Comparison of ENCODE assay signal across 8 cellular contexts in genomic region chr10:117496616-117497028, GRCh38. TPM values are rescaled to one million over a fixed set of nuclear protein-coding genes. Genes with fewer than 3 reads are reported as not detected.
DNase-seq lines count a peak whose midpoint lies in the region; TF ChIP-seq lines count a peak whose summit lies in the region.

No MANE protein-coding gene starts in this region.

- H3K36me3 ChIP-seq in Loucy (ENCODE audit: insufficient read depth, low read length): no peaks in the 10 kb centered on the region
- no peaks in the 10 kb centered on the region for H3K36me3 ChIP-seq in SJSA1
- H3K36me3 ChIP-seq in ovary: no peaks in the 10 kb centered on the region
- H3K36me3 ChIP-seq in tibial artery: no peaks in the 10 kb centered on the region

- H3K27me3 ChIP-seq in Loucy (ENCODE audit: insufficient read depth, low read length, poor library complexity, severe bottlenecking): no peaks in the 10 kb centered on the region
- peaks cover 18% of the 10 kb centered on the region for H3K27me3 ChIP-seq in SJSA1 (replicated peaks)
- no peaks in the 10 kb centered on the region for H3K27me3 ChIP-seq in ovary
- H3K27me3 ChIP-seq in tibial artery: no peaks in the 10 kb centered on the region

- no peaks in the 10 kb centered on the region for H3K79me2 ChIP-seq in Loucy (ENCODE audit: insufficient read depth, low read length)

- H3K4me1 ChIP-seq in Loucy (ENCODE audit: insufficient read depth, low read length, poor library complexity, severe bottlenecking) (no peaks in the 10 kb centered on the region), SJSA1 (replicated peaks) (no peaks in the 10 kb centered on the region), ovary (ENCODE audit: insufficient read depth) (peaks cover 2% of the 10 kb centered on the region), tibial artery (peaks cover 0 to 4% (median 2%) of the 10 kb centered on the region in 4 donors)

- TF ChIP-seq CTCF in Loucy (conservative IDR thresholded peaks at IDR 0.05; ENCODE audit: low read length): peak; percentile 99
- peak; percentile 83 to 90 (median 89) for TF ChIP-seq CTCF in ovary (IDR thresholded peaks at IDR 0.05)
- TF ChIP-seq CTCF in tibial artery (IDR thresholded peaks at IDR 0.05): peak; percentile 96 to 97

- H3K9me3 ChIP-seq in Loucy (ENCODE audit: insufficient read depth, low read depth, low read length) (no peaks in the 10 kb centered on the region), SJSA1 (replicated peaks) (no peaks in the 10 kb centered on the region), ovary (no peaks in the 10 kb centered on the region), tibial artery (no peaks in the 10 kb centered on the region)

- intact Hi-C loops in ovary (cut with DNase I) (loop anchor here in 2 of 4 donors (2.0 to 10.0 kb wide), 2 partner anchors 744 to 748 kb away; no protein-coding TSS in a partner anchor), tibial artery (cut with DNase I; ENCODE audit: low total_unique reads) (loop anchor here (5.0 to 10.0 kb wide), 2 partner anchors 751 to 928 kb away; no protein-coding TSS in a partner anchor)

- no peak overlapping the region for H3K9ac ChIP-seq in Loucy (ENCODE audit: low read depth, low read length, poor library complexity, severe bottlenecking)

- no peaks in the 10 kb centered on the region for H4K20me1 ChIP-seq in Loucy (ENCODE audit: insufficient read depth, low read length, poor library complexity, severe bottlenecking)

- TF ChIP-seq POLR2A in ovary (IDR thresholded peaks at IDR 0.05): no peak

- H3K9me2 ChIP-seq in Loucy (replicated peaks; ENCODE audit: low read depth, low read length): no peaks in the 10 kb centered on the region

- peak; percentile 94 for DNase-seq in ELF-1 (ENCODE audit: low read depth, low spot score)
- peak; percentile 47 for DNase-seq in GOT3 (lab: John Stamatoyannopoulos, UW)
- DNase-seq in SJSA1 (ENCODE audit: low read depth in 1 of 2, low spot score in 2 of 2): peak; percentile 63 to 67
- DNase-seq in activated gamma-delta T cell treated with anti-CD3 and anti-CD28 coated beads, Interleukin-2, amount 50 U/mL, for 16 hours (ENCODE audit: low read depth): peak; percentile 53
- DNase-seq in germinal center (ENCODE audit: low spot score): peak; percentile 65
- DNase-seq in ovary: peak; percentile 77 to 92 (median 86)
- peak; percentile 76 to 83 for DNase-seq in tibial artery

- H3K4me2 ChIP-seq in Loucy (ENCODE audit: low read depth, low read length, poor library complexity, severe bottlenecking): no peak overlapping the region

- no peak for TF ChIP-seq EP300 in ovary (IDR thresholded peaks at IDR 0.05)

- no peak overlapping the region for H2AFZ ChIP-seq in Loucy (ENCODE audit: low read length)

- 3 to 5% (median 4%) methylated on average over 17 of the region's 17 CpGs for WGBS in ovary, 3 donors

- H3K4me3 ChIP-seq in Loucy (ENCODE audit: low read length, poor library complexity, severe bottlenecking): no peak overlapping the region
- no peak overlapping the region for H3K4me3 ChIP-seq in SJSA1
- no peak overlapping the region for H3K4me3 ChIP-seq in ovary
- no peak overlapping the region for H3K4me3 ChIP-seq in tibial artery

- H3K27ac ChIP-seq in SJSA1: no peak overlapping the region
- H3K27ac ChIP-seq in ovary: peak overlapping the region in 1 of 2 donors; percentile 15
- no peak overlapping the region for H3K27ac ChIP-seq in tibial artery

- H3F3A ChIP-seq in Loucy (ENCODE audit: low read depth): no peaks in the 10 kb centered on the region

RNA-seq across cellular contexts. Expression of gene EMX2, which starts 45.9 kb away (rescaled TPM):
- 0.21 TPM in 1 of 2 replicates, not detected in the other for total RNA-seq in SJSA1 (2014; rRNA removed; shearing (Covaris generic))
- 10 to 100 TPM in 5 of 7 donors, 1 to 10 TPM in 2; 7.3 to 25.5 (median 12.2) TPM for total RNA-seq in ovary
- polyA plus RNA-seq in ovary: 10 to 100 TPM; 14.4 to 62.1 TPM
